2 cellular contexts compared by ENCODE assay signal in the genomic region with DNA sequence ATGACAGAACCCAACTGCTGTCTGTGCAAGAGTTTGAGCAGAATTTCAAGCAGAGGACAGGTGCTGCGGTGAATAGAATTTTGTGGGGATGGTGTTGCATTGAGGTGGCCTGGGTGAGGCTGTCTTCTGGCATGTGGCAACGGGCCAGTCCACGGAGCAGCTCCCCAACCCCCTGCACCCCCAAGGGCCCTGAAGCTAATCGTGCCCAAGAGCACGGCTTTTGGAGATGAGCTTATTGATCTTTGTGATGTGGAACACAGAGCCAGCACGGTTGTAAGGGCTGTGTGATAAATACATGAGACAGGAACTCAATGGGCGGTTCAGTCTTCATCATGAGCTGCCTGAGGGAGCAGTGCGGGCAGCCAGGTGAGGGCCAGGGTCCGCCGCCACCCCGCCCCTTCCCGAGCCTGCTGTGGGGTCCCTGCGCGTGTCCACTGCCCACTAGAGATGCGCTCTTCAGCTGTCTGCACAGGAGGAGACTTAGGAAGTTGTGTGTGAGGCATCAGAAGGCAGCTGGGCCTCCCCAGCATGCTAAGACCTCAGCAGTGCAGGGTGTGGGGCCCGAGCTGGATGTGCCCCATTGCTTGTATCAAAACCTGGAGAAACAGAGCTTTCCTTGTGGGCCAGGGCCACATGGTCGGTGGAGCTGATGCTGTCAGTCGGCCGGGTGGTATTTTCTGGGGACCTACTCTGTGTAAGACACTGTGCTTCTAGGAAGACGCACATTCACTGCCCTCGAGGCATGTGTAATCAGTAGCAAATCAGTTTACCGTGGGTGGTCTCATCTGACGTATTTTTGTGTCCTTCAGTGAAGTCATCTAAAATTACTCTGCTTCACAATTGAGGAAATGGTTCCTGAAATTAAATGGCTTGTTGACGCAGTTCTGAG.
TF ChIP-seq lines count a peak whose summit lies in the region.

No MANE protein-coding gene starts in this region.

TF ChIP-seq in GM23338, 12 proteins besides CTCF, POLR2A, EP300 and RAD21 (continues in another document):
- TF ChIP-seq, protein P1, sequence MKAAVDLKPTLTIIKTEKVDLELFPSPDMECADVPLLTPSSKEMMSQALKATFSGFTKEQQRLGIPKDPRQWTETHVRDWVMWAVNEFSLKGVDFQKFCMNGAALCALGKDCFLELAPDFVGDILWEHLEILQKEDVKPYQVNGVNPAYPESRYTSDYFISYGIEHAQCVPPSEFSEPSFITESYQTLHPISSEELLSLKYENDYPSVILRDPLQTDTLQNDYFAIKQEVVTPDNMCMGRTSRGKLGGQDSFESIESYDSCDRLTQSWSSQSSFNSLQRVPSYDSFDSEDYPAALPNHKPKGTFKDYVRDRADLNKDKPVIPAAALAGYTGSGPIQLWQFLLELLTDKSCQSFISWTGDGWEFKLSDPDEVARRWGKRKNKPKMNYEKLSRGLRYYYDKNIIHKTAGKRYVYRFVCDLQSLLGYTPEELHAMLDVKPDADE (IDR thresholded peaks at IDR 0.05) = no peak
- TF ChIP-seq, protein P2, sequence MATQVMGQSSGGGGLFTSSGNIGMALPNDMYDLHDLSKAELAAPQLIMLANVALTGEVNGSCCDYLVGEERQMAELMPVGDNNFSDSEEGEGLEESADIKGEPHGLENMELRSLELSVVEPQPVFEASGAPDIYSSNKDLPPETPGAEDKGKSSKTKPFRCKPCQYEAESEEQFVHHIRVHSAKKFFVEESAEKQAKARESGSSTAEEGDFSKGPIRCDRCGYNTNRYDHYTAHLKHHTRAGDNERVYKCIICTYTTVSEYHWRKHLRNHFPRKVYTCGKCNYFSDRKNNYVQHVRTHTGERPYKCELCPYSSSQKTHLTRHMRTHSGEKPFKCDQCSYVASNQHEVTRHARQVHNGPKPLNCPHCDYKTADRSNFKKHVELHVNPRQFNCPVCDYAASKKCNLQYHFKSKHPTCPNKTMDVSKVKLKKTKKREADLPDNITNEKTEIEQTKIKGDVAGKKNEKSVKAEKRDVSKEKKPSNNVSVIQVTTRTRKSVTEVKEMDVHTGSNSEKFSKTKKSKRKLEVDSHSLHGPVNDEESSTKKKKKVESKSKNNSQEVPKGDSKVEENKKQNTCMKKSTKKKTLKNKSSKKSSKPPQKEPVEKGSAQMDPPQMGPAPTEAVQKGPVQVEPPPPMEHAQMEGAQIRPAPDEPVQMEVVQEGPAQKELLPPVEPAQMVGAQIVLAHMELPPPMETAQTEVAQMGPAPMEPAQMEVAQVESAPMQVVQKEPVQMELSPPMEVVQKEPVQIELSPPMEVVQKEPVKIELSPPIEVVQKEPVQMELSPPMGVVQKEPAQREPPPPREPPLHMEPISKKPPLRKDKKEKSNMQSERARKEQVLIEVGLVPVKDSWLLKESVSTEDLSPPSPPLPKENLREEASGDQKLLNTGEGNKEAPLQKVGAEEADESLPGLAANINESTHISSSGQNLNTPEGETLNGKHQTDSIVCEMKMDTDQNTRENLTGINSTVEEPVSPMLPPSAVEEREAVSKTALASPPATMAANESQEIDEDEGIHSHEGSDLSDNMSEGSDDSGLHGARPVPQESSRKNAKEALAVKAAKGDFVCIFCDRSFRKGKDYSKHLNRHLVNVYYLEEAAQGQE (IDR thresholded peaks at IDR 0.05; ENCODE audit: unreplicated experiment) = no peak
- TF ChIP-seq ZNF114 (CRISPR knock-in tag; IDR thresholded peaks at IDR 0.05) (no peak), POLR2AphosphoS5 (IDR thresholded peaks at IDR 0.05; ENCODE audit: low read depth) (no peak), EZH2 (IDR thresholded peaks at IDR 0.05; ENCODE audit: low read depth, unreplicated experiment) (no peak), CREB1 (CRISPR knock-in tag; IDR thresholded peaks at IDR 0.05; ENCODE audit: low read depth) (no peak), ZNF331 (CRISPR knock-in tag; IDR thresholded peaks at IDR 0.05; ENCODE audit: low read depth) (no peak), NANOG (IDR thresholded peaks at IDR 0.05; ENCODE audit: borderline replicate concordance) (no peak), STAT1 (IDR thresholded peaks at IDR 0.05; ENCODE audit: unreplicated experiment) (no peak), JUNB (IDR thresholded peaks at IDR 0.05; ENCODE audit: unreplicated experiment) (no peak)

TF ChIP-seq in H1, 55 proteins besides CTCF, POLR2A, EP300 and RAD21:
- no peak for TF ChIP-seq TBP (IDR thresholded peaks at IDR 0.05; ENCODE audit: low read depth, low read length)
- TF ChIP-seq HDAC2 (IDR thresholded peaks at IDR 0.05; ENCODE audit: borderline replicate concordance in 1 of 2, low read depth in 2 of 2, low read length in 2 of 2) = no peak
- no peak for TF ChIP-seq GTF2F1 (IDR thresholded peaks at IDR 0.05; ENCODE audit: borderline replicate concordance, low read depth, low read length)
- no peak for TF ChIP-seq CBX5 (IDR thresholded peaks at IDR 0.05; ENCODE audit: low read depth, low read length)
- no peak for TF ChIP-seq RBBP5 (IDR thresholded peaks at IDR 0.05; ENCODE audit: borderline replicate concordance, low read depth, low read length)
- TF ChIP-seq RNF2 (IDR thresholded peaks at IDR 0.05; ENCODE audit: borderline replicate concordance, low read depth, low read length, missing control alignments, poor library complexity, severe bottlenecking) = no peak
- no peak for TF ChIP-seq JUN (IDR thresholded peaks at IDR 0.05; ENCODE audit: low read depth, low read length)
- no peak for TF ChIP-seq SIN3A (conservative IDR thresholded peaks at IDR 0.05 in 1 of 2, IDR thresholded peaks at IDR 0.05 in 1 of 2; ENCODE audit: low read depth in 1 of 2, low read length in 2 of 2)
- no peak for TF ChIP-seq CHD1 (IDR thresholded peaks at IDR 0.05; ENCODE audit: low read depth, low read length)
- TF ChIP-seq HDAC6 (IDR thresholded peaks at IDR 0.05; ENCODE audit: low read depth, low read length) = no peak
- TF ChIP-seq CEBPB (IDR thresholded peaks at IDR 0.05; ENCODE audit: low read depth, low read length) = no peak
- TF ChIP-seq, protein P3, sequence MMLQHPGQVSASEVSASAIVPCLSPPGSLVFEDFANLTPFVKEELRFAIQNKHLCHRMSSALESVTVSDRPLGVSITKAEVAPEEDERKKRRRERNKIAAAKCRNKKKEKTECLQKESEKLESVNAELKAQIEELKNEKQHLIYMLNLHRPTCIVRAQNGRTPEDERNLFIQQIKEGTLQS (IDR thresholded peaks at IDR 0.05; ENCODE audit: insufficient read depth, low read depth, low read length) = no peak
- TF ChIP-seq KDM4A (IDR thresholded peaks at IDR 0.05; ENCODE audit: low read depth, low read length, severe bottlenecking) = no peak
- no peak for TF ChIP-seq ZNF274 (IDR thresholded peaks at IDR 0.05; ENCODE audit: borderline replicate concordance, extremely low read depth, low read length)
- TF ChIP-seq CTBP2 (IDR thresholded peaks at IDR 0.05; ENCODE audit: borderline replicate concordance, insufficient read depth, insufficient read length, low read length) = no peak
- TF ChIP-seq TAF7 (optimal IDR thresholded peaks at IDR 0.05; ENCODE audit: borderline replicate concordance, low read depth, low read length) = no peak
- TF ChIP-seq TAF1 (IDR thresholded peaks at IDR 0.05; ENCODE audit: low read depth, low read length) = no peak
- TF ChIP-seq, protein P4, sequence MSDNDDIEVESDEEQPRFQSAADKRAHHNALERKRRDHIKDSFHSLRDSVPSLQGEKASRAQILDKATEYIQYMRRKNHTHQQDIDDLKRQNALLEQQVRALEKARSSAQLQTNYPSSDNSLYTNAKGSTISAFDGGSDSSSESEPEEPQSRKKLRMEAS (IDR thresholded peaks at IDR 0.05) = no peak
- TF ChIP-seq, protein P5, sequence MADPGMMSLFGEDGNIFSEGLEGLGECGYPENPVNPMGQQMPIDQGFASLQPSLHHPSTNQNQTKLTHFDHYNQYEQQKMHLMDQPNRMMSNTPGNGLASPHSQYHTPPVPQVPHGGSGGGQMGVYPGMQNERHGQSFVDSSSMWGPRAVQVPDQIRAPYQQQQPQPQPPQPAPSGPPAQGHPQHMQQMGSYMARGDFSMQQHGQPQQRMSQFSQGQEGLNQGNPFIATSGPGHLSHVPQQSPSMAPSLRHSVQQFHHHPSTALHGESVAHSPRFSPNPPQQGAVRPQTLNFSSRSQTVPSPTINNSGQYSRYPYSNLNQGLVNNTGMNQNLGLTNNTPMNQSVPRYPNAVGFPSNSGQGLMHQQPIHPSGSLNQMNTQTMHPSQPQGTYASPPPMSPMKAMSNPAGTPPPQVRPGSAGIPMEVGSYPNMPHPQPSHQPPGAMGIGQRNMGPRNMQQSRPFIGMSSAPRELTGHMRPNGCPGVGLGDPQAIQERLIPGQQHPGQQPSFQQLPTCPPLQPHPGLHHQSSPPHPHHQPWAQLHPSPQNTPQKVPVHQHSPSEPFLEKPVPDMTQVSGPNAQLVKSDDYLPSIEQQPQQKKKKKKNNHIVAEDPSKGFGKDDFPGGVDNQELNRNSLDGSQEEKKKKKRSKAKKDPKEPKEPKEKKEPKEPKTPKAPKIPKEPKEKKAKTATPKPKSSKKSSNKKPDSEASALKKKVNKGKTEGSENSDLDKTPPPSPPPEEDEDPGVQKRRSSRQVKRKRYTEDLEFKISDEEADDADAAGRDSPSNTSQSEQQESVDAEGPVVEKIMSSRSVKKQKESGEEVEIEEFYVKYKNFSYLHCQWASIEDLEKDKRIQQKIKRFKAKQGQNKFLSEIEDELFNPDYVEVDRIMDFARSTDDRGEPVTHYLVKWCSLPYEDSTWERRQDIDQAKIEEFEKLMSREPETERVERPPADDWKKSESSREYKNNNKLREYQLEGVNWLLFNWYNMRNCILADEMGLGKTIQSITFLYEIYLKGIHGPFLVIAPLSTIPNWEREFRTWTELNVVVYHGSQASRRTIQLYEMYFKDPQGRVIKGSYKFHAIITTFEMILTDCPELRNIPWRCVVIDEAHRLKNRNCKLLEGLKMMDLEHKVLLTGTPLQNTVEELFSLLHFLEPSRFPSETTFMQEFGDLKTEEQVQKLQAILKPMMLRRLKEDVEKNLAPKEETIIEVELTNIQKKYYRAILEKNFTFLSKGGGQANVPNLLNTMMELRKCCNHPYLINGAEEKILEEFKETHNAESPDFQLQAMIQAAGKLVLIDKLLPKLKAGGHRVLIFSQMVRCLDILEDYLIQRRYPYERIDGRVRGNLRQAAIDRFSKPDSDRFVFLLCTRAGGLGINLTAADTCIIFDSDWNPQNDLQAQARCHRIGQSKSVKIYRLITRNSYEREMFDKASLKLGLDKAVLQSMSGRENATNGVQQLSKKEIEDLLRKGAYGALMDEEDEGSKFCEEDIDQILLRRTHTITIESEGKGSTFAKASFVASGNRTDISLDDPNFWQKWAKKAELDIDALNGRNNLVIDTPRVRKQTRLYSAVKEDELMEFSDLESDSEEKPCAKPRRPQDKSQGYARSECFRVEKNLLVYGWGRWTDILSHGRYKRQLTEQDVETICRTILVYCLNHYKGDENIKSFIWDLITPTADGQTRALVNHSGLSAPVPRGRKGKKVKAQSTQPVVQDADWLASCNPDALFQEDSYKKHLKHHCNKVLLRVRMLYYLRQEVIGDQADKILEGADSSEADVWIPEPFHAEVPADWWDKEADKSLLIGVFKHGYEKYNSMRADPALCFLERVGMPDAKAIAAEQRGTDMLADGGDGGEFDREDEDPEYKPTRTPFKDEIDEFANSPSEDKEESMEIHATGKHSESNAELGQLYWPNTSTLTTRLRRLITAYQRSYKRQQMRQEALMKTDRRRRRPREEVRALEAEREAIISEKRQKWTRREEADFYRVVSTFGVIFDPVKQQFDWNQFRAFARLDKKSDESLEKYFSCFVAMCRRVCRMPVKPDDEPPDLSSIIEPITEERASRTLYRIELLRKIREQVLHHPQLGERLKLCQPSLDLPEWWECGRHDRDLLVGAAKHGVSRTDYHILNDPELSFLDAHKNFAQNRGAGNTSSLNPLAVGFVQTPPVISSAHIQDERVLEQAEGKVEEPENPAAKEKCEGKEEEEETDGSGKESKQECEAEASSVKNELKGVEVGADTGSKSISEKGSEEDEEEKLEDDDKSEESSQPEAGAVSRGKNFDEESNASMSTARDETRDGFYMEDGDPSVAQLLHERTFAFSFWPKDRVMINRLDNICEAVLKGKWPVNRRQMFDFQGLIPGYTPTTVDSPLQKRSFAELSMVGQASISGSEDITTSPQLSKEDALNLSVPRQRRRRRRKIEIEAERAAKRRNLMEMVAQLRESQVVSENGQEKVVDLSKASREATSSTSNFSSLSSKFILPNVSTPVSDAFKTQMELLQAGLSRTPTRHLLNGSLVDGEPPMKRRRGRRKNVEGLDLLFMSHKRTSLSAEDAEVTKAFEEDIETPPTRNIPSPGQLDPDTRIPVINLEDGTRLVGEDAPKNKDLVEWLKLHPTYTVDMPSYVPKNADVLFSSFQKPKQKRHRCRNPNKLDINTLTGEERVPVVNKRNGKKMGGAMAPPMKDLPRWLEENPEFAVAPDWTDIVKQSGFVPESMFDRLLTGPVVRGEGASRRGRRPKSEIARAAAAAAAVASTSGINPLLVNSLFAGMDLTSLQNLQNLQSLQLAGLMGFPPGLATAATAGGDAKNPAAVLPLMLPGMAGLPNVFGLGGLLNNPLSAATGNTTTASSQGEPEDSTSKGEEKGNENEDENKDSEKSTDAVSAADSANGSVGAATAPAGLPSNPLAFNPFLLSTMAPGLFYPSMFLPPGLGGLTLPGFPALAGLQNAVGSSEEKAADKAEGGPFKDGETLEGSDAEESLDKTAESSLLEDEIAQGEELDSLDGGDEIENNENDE (IDR thresholded peaks at IDR 0.05; ENCODE audit: insufficient replicate concordance, low read length) = no peak
- no peak for TF ChIP-seq MAFK (IDR thresholded peaks at IDR 0.05; ENCODE audit: low read depth, low read length)
